28 cellular contexts compared by ENCODE assay signal in genomic region chr6:65745614-65746013, GRCh38. TPM values are rescaled to one million over a fixed set of nuclear protein-coding genes. Genes with fewer than 3 reads are reported as not detected.
"Had no signal": no experiment of that assay in that cellular context is flagged by ENCODE, and none has a peak within 500 bp of the region (broad histone marks: within the 10 kb centered on the region; RNA-seq: fewer than 3 reads in every experiment).

No MANE protein-coding gene starts in this region.

- H3K27ac ChIP-seq: epithelial cell of prostate, esophagus muscularis mucosa, gastroesophageal sphincter, left ventricle myocardium inferior, lower lobe of right lung, neural progenitor cell, parathyroid adenoma, psoas muscle, right lobe of liver, skin epidermis, stomach, thoracic aorta, transverse colon had no signal

- DNase-seq: effector memory CD8-positive, alpha-beta T cell; foreskin fibroblast; glutamatergic neuron; immature natural killer cell; left cardiac atrium; left ventricle myocardium inferior; lower lobe of right lung; mesenchymal stem cell; midbrain; occipital lobe; psoas muscle; retina; right lobe of liver; stimulated activated CD4-positive, alpha-beta T cell treated with anti-CD3 and anti-CD28 coated beads, Interleukin-2, amount 100 ng/mL, for 24 hours; stimulated activated CD4-positive, alpha-beta T cell treated with anti-CD3 and anti-CD28 coated beads, Interleukin-4, amount 100 ng/mL, for 4 hours; stimulated activated naive CD4-positive, alpha-beta T cell; stomach; substantia nigra; transverse colon had no signal

- H3K4me2 ChIP-seq: neural progenitor cell had no signal

- FAIRE-seq: kidney had no signal

- H3K9ac ChIP-seq: neural progenitor cell, parathyroid adenoma had no signal

- H3K4me1 ChIP-seq: esophagus muscularis mucosa, gastroesophageal sphincter, left ventricle myocardium inferior, lower lobe of right lung, neural progenitor cell, parathyroid adenoma, psoas muscle, right lobe of liver, stomach, transverse colon had no signal

- H3K4me3 ChIP-seq: esophagus muscularis mucosa, gastroesophageal sphincter, left ventricle myocardium inferior, lower lobe of right lung, neural progenitor cell, psoas muscle, right lobe of liver, skin epidermis, stomach, thoracic aorta, transverse colon had no signal

- H3K79me2 ChIP-seq: parathyroid adenoma had no signal

- H2AFZ ChIP-seq: neural progenitor cell, parathyroid adenoma had no signal

- ATAC-seq: effector memory CD8-positive, alpha-beta T cell; gastroesophageal sphincter; left cardiac atrium; psoas muscle had no signal

- H3K27me3 ChIP-seq: esophagus muscularis mucosa, gastroesophageal sphincter, neural progenitor cell, right lobe of liver, stomach, transverse colon had no signal

- H3K36me3 ChIP-seq: esophagus muscularis mucosa, gastroesophageal sphincter, left ventricle myocardium inferior, lower lobe of right lung, neural progenitor cell, right lobe of liver, stomach, thoracic aorta, transverse colon had no signal

- H3K9me3 ChIP-seq: esophagus muscularis mucosa, gastroesophageal sphincter, psoas muscle, right lobe of liver, thoracic aorta, transverse colon had no signal

RNA-seq across cellular contexts. Expression of gene EYS, which starts 38.6 kb away (rescaled TPM):
- total RNA-seq: kidney, lower lobe of right lung, psoas muscle, thoracic aorta, ureter had no signal
- polyA plus RNA-seq: immature natural killer cell, stomach had no signal
